8 cellular contexts compared by ENCODE assay signal in genomic region chr22:42649261-42650056, GRCh38. TPM values are rescaled to one million over a fixed set of nuclear protein-coding genes. Genes with fewer than 3 reads are reported as not detected.
A peak's percentile ranks its signal among the peaks of the same experiment; 100 is the strongest.
DNase-seq lines count a peak whose midpoint lies in the region; ATAC-seq and TF ChIP-seq lines count a peak whose summit lies in the region.

CYB5R3 (minus strand) TSS chr22:42649392; CDS start chr22:42649315, 77 bp downstream.

- no peaks in the 10 kb centered on the region for H3K4me1 ChIP-seq in parathyroid adenoma
- peaks cover 42 to 44% of the 10 kb centered on the region in 2 donors for H3K4me1 ChIP-seq in thyroid gland

- H3K27me3 ChIP-seq in MG63 = no peaks in the 10 kb centered on the region
- H3K27me3 ChIP-seq in parathyroid adenoma (ENCODE audit: control insufficient read depth, insufficient read depth, low read length) = no peaks in the 10 kb centered on the region
- no peaks in the 10 kb centered on the region for H3K27me3 ChIP-seq in thyroid gland

- H3K27ac ChIP-seq in parathyroid adenoma = peak within 1 kb of the TSS; percentile 62
- peak within 1 kb of the TSS; percentile 88 to 96 (median 91) for H3K27ac ChIP-seq in thyroid gland

- H2AFZ ChIP-seq in parathyroid adenoma = peak within 1 kb of the TSS; percentile 88

- intact Hi-C loops in Right ventricle myocardium superior (cut with DNase I) = no loop called here
- intact Hi-C loops in thyroid gland (cut with DNase I) = no loop called here

- peak; percentile 70 for ATAC-seq in Right ventricle myocardium superior (ENCODE audit: poor library complexity)

- TF ChIP-seq CTCF in parathyroid adenoma (IDR thresholded peaks at IDR 0.05) (no peak), thyroid gland (IDR thresholded peaks at IDR 0.05) (no peak)

- H3K79me2 ChIP-seq in parathyroid adenoma = no peaks in the 10 kb centered on the region

- no peaks in the 10 kb centered on the region for H3K9me3 ChIP-seq in MG63
- H3K9me3 ChIP-seq in parathyroid adenoma (ENCODE audit: control insufficient read depth, low read length) = no peaks in the 10 kb centered on the region
- no peaks in the 10 kb centered on the region for H3K9me3 ChIP-seq in thyroid gland

- TF ChIP-seq POLR2A in thyroid gland (IDR thresholded peaks at IDR 0.05) = peak in 1 of 2 donors; percentile 43

- H3K4me2 ChIP-seq in parathyroid adenoma (ENCODE audit: low read length) = peak within 1 kb of the TSS; percentile 94

- H3K36me3 ChIP-seq in MG63 (peaks cover 7% of the 10 kb centered on the region), parathyroid adenoma (ENCODE audit: control insufficient read depth, insufficient read depth, low read length) (no peaks in the 10 kb centered on the region), thyroid gland (no peaks in the 10 kb centered on the region)

- DNase-seq in Daoy (ENCODE audit: low read depth) (peak; percentile 87), GOT3 (lab: John Stamatoyannopoulos, UW) (peak; percentile 51), MG63 (peak; percentile 87), SW480 (ENCODE audit: low spot score) (peak; percentile 82), Right ventricle myocardium superior (peak; percentile 91), thyroid gland (peak; percentile 74 to 77)
- DNase-seq in activated naive CD8-positive, alpha-beta T cell treated with anti-CD3 and anti-CD28 coated beads, Interleukin-2, amount 50 U/mL, for 16 hours (ENCODE audit: low read depth, low spot score) = peak; percentile 38

- 21 to 29% methylated on average over 24 to 40 of the region's 79 CpGs for WGBS in thyroid gland, 2 donors

- peak within 1 kb of the TSS; percentile 61 for H3K9ac ChIP-seq in parathyroid adenoma

- H3K4me3 ChIP-seq in MG63 = peak within 1 kb of the TSS; percentile 82
- H3K4me3 ChIP-seq in parathyroid adenoma (ENCODE audit: low read depth, low read length) = peak within 1 kb of the TSS; percentile 76
- peak within 1 kb of the TSS; percentile 60 to 92 (median 80) for H3K4me3 ChIP-seq in thyroid gland (replicated peaks in 1 of 3)

RNA-seq across cellular contexts. Expression of gene CYB5R3, which starts in this region (rescaled TPM):
- 34.8 and 41.4 TPM in 2 replicates for total RNA-seq in Daoy (2014; rRNA removed; shearing (Covaris generic))
- 48.3 and 76.3 TPM in 2 replicates for total RNA-seq in MG63 (2014; rRNA removed; shearing (Covaris generic); ENCODE audit: low replicate concordance)
- total RNA-seq in Right ventricle myocardium superior (216 TPM), thyroid gland (100 to 1,000 TPM in 1 of 4 donors, 10 to 100 TPM in 3; 52.6 to 120 (median 75.5) TPM)

Comparison
In these comparisons a context has a peak if more than half of its experiments do, and no peak if none do; other contexts are left out.
1. Peak in every context shown above with its lines: DNase-seq, ATAC-seq, H3K4me3 ChIP-seq and H3K27ac ChIP-seq.
2. DNase-seq: peak in every context shown above with its lines; median percentile 91 in Right ventricle myocardium superior; 87 in Daoy; 87 in MG63; 82 in SW480; 76 in thyroid gland; 51 in GOT3; 38 in activated naive CD8-positive, alpha-beta T cell treated with anti-CD3 and anti-CD28 coated beads, Interleukin-2, amount 50 U/mL, for 16 hours.